1 cellular context compared by ENCODE assay signal in genomic region chr10:60312818-60313588, GRCh38.
TF ChIP-seq lines count a peak whose summit lies in the region.

No MANE protein-coding gene starts in this region.

TF ChIP-seq in K562, 482 proteins besides CTCF, POLR2A, EP300 and RAD21 (continued from another document and continues in another):
- TF ChIP-seq ZBTB49 (CRISPR knock-in tag; IDR thresholded peaks at IDR 0.05; ENCODE audit: borderline replicate concordance) (no peak), SNIP1 (IDR thresholded peaks at IDR 0.05; ENCODE audit: low read depth) (no peak), SRF (CRISPR knock-in tag; IDR thresholded peaks at IDR 0.05) (no peak), TGIF2 (CRISPR knock-in tag; IDR thresholded peaks at IDR 0.05) (no peak), NR2C2 (CRISPR knock-in tag; IDR thresholded peaks at IDR 0.05) (no peak), NR2C2 (tag; IDR thresholded peaks at IDR 0.05) (peak; percentile 32; the same call in 1 of the 2 replicates), POLR2B (IDR thresholded peaks at IDR 0.05; ENCODE audit: low read depth, partially characterized antibody) (no peak), ZNF407 (IDR thresholded peaks at IDR 0.05; ENCODE audit: low read depth) (no peak), PYGO2 (tag; IDR thresholded peaks at IDR 0.05) (peak; percentile 49; the same call in 1 of the 2 replicates), ZNF780A (CRISPR knock-in tag; IDR thresholded peaks at IDR 0.05) (no peak), SMARCA4 (IDR thresholded peaks at IDR 0.05) (peak; percentile 95), ZNF175 (CRISPR knock-in tag; IDR thresholded peaks at IDR 0.05; ENCODE audit: low read depth) (no peak), PHB (CRISPR knock-in tag; IDR thresholded peaks at IDR 0.05) (no peak), CREB5 (CRISPR knock-in tag; IDR thresholded peaks at IDR 0.05) (no peak), RCOR1 (IDR thresholded peaks at IDR 0.05; ENCODE audit: borderline replicate concordance in 1 of 2, low read depth in 2 of 2, low read length in 2 of 2) (peak in 1 of 2 experiments; percentile 87; a peak in 2 of 4 replicates), ARID3A (IDR thresholded peaks at IDR 0.05; ENCODE audit: borderline replicate concordance, low read depth, low read length) (peak; percentile 89; the same call in 1 of the 2 replicates), FOXO4 (CRISPR knock-in tag; IDR thresholded peaks at IDR 0.05) (no peak), CBFA2T3 (IDR thresholded peaks at IDR 0.05) (peak; percentile 88), MTA1 (IDR thresholded peaks at IDR 0.05; ENCODE audit: borderline replicate concordance) (peak; percentile 73), MEF2D (tag; conservative IDR thresholded peaks at IDR 0.05; ENCODE audit: low read depth) (0 out of 2 replicates have a peak, but pooled peaks have one; percentile 19), ZNF699 (CRISPR knock-in tag; IDR thresholded peaks at IDR 0.05; ENCODE audit: insufficient replicate concordance) (no peak), NFE2L1 (tag; IDR thresholded peaks at IDR 0.05; ENCODE audit: borderline replicate concordance, low read depth) (no peak), SP1 (CRISPR knock-in tag; IDR thresholded peaks at IDR 0.05) (0 out of 2 replicates have a peak, but pooled peaks have one; percentile 24), MTA3 (IDR thresholded peaks at IDR 0.05; ENCODE audit: borderline replicate concordance) (peak; percentile 14; the same call in 1 of the 2 replicates), ZNF764 (CRISPR knock-in tag; IDR thresholded peaks at IDR 0.05; ENCODE audit: low read depth) (no peak), NCOA6 (IDR thresholded peaks at IDR 0.05) (no peak), NFRKB (IDR thresholded peaks at IDR 0.05; ENCODE audit: low read depth) (0 out of 2 replicates have a peak, but pooled peaks have one; percentile 22), ERF (CRISPR knock-in tag; IDR thresholded peaks at IDR 0.05) (no peak), GMEB1 (CRISPR knock-in tag; IDR thresholded peaks at IDR 0.05) (no peak), LEF1 (IDR thresholded peaks at IDR 0.05) (peak; percentile 85), NCOA2 (IDR thresholded peaks at IDR 0.05; ENCODE audit: partially characterized antibody in 2 of 2) (peak in 1 of 2 experiments; percentile 29), ZMIZ1 (IDR thresholded peaks at IDR 0.05; ENCODE audit: low read depth in 2 of 2, low read length in 2 of 2) (peak in 1 of 2 experiments; percentile 65; a peak in 1 of 4 replicates), ARID1B (IDR thresholded peaks at IDR 0.05) (peak; percentile 94), U2AF1 (optimal IDR thresholded peaks at IDR 0.05; ENCODE audit: low read depth, low read length) (no peak), BRD9 (IDR thresholded peaks at IDR 0.05; ENCODE audit: low read depth, partially characterized antibody) (peak; percentile 51), CREBBP (IDR thresholded peaks at IDR 0.05; ENCODE audit: low read depth, low read length) (no peak), CBFA2T2 (conservative IDR thresholded peaks at IDR 0.05) (peak; percentile 75), ZNF766 (CRISPR knock-in tag; conservative IDR thresholded peaks at IDR 0.05) (0 out of 2 replicates have a peak, but pooled peaks have one; percentile 34), CREB3L1 (IDR thresholded peaks at IDR 0.05; ENCODE audit: borderline replicate concordance, low read depth) (no peak), MECOM (CRISPR knock-in tag; IDR thresholded peaks at IDR 0.05) (peak; percentile 100), EP400 (IDR thresholded peaks at IDR 0.05) (peak; percentile 45; the same call in 1 of the 2 replicates)
